Comparison of ENCODE assay signal across 22 cellular contexts in genomic region chr13:80684525-80685017, GRCh38.
A peak's percentile ranks its signal among the peaks of the same experiment; 100 is the strongest.
DNase-seq lines count a peak whose midpoint lies in the region; ATAC-seq and TF ChIP-seq lines count a peak whose summit lies in the region.
"Had no signal": no experiment of that assay in that cellular context is flagged by ENCODE, and none has a peak within 500 bp of the region (broad histone marks: within the 10 kb centered on the region; RNA-seq: fewer than 3 reads in every experiment).

No MANE protein-coding gene starts in this region.

- peak overlapping the region; percentile 23 for H3K4me2 ChIP-seq in neural cell (ENCODE audit: low read length)
- H3K4me2 ChIP-seq: PC-9 had no signal

- H3K27ac Mint-ChIP-seq in WTC11: no peak overlapping the region
- H3K27ac Mint-ChIP-seq in stimulated activated memory B cell treated with anti-CD40 and anti-IgM and Interleukin-4, amounts not matched to agents 10 μg/mL and 1 μg/mL and 100 μg/mL, for 72 hours: no peak overlapping the region
- H3K27ac Mint-ChIP-seq: CD4-positive, alpha-beta T cell had no signal

- H3K27me3 ChIP-seq in neural cell (ENCODE audit: insufficient read depth, low read depth, low read length): no peaks in the 10 kb centered on the region
- H3K27me3 ChIP-seq: BLaER1 treated with 17β-estradiol and CSF1 and Interleukin-3, amounts not matched to agents 10 nM and 100 nM; SJCRH30 had no signal

- H2AFZ ChIP-seq in neural cell (ENCODE audit: low read depth, low read length): no peak overlapping the region
- H2AFZ ChIP-seq: PC-9 had no signal

- H3K36me3 Mint-ChIP-seq in WTC11: peaks cover 11% of the 10 kb centered on the region
- H3K36me3 Mint-ChIP-seq in stimulated activated memory B cell treated with anti-CD40 and anti-IgM and Interleukin-4, amounts not matched to agents 10 μg/mL and 1 μg/mL and 100 μg/mL, for 72 hours: no peaks in the 10 kb centered on the region

- peak; percentile 38 for DNase-seq in Ammon's horn (ENCODE audit: low spot score)
- DNase-seq in WTC11 (ENCODE audit: low spot score): no peak
- DNase-seq in globus pallidus (ENCODE audit: low spot score): peak; percentile 7
- no peak for DNase-seq in central memory CD4-positive, alpha-beta T cell
- DNase-seq: CD4-positive, alpha-beta T cell; DMS53; Kasumi-1; NCI-H1092 treated with DMSO at 0.1 percent for 48 hours; NCI-H146; NCI-H1930; NCI-H2107; NCI-H446 treated with DMSO at 0.1 percent for 48 hours; NCI-H526; PC-9; SJCRH30 had no signal

- H3K79me2 ChIP-seq in neural cell (replicated peaks; ENCODE audit: insufficient read depth, low read length): no peaks in the 10 kb centered on the region

- TF ChIP-seq CTCF in WTC11 (IDR thresholded peaks at IDR 0.05) (no peak), neural cell (IDR thresholded peaks at IDR 0.05; ENCODE audit: poor library complexity, severe bottlenecking) (no peak)

- no peaks in the 10 kb centered on the region for H3K9me2 ChIP-seq in neural cell (ENCODE audit: insufficient read depth, low read length)

- H3K9me3 Mint-ChIP-seq in WTC11: peaks cover 16% of the 10 kb centered on the region
- peaks cover 6% of the 10 kb centered on the region for H3K9me3 Mint-ChIP-seq in stimulated activated memory B cell treated with anti-CD40 and anti-IgM and Interleukin-4, amounts not matched to agents 10 μg/mL and 1 μg/mL and 100 μg/mL, for 72 hours
- H3K9me3 Mint-ChIP-seq: CD4-positive, alpha-beta T cell had no signal

- H3K4me3 ChIP-seq in neural cell (ENCODE audit: low read length): peak overlapping the region; percentile 16
- H3K4me3 ChIP-seq: BLaER1 treated with 17β-estradiol and CSF1 and Interleukin-3, amounts not matched to agents 10 nM and 100 nM; PC-9; SJCRH30 had no signal

- no peak for TF ChIP-seq EP300 in neural cell (conservative IDR thresholded peaks at IDR 0.05; ENCODE audit: poor library complexity, severe bottlenecking)

- no peaks in the 10 kb centered on the region for H4K20me1 ChIP-seq in neural cell (ENCODE audit: insufficient read depth)
- H4K20me1 ChIP-seq: BLaER1 treated with 17β-estradiol and CSF1 and Interleukin-3, amounts not matched to agents 10 nM and 100 nM had no signal

- no peak for TF ChIP-seq RAD21 in neural cell (conservative IDR thresholded peaks at IDR 0.05)

- H3K36me3 ChIP-seq in neural cell (ENCODE audit: insufficient read depth, low read length): no peaks in the 10 kb centered on the region
- H3K36me3 ChIP-seq: BLaER1 treated with 17β-estradiol and CSF1 and Interleukin-3, amounts not matched to agents 10 nM and 100 nM; SJCRH30 had no signal

- no peak overlapping the region for H3K9ac ChIP-seq in neural cell (ENCODE audit: low read length)
- H3K9ac ChIP-seq: BLaER1 treated with 17β-estradiol and CSF1 and Interleukin-3, amounts not matched to agents 10 nM and 100 nM had no signal

- ATAC-seq in WTC11 (peak; percentile 78), GM18502 (IDR thresholded peaks at IDR 0.05; ENCODE audit: poor library complexity, unreplicated experiment) (no peak), GM21423 (IDR thresholded peaks at IDR 0.05; ENCODE audit: unreplicated experiment) (no peak)
- ATAC-seq in stimulated activated memory B cell treated with anti-CD40 and anti-IgM and Interleukin-4, amounts not matched to agents 10 μg/mL and 1 μg/mL and 100 μg/mL, for 72 hours: no peak
- ATAC-seq: Right ventricle myocardium inferior, SK-N-SH treated with all-trans-retinoic acid at 6 μM for 48 hours had no signal

- H3K4me3 Mint-ChIP-seq in WTC11: no peak overlapping the region
- H3K4me3 Mint-ChIP-seq in stimulated activated memory B cell treated with anti-CD40 and anti-IgM and Interleukin-4, amounts not matched to agents 10 μg/mL and 1 μg/mL and 100 μg/mL, for 72 hours: no peak overlapping the region
- H3K4me3 Mint-ChIP-seq: CD4-positive, alpha-beta T cell had no signal

- POLR2A ChIA-PET in WTC11 (lab: Charles Lee): no interaction called here

- no peaks in the 10 kb centered on the region for H3K9me3 ChIP-seq in neural cell (ENCODE audit: low read length)
- H3K9me3 ChIP-seq: SJCRH30 had no signal

- H3K4me1 Mint-ChIP-seq in WTC11: peaks cover 10% of the 10 kb centered on the region
- H3K4me1 Mint-ChIP-seq in stimulated activated memory B cell treated with anti-CD40 and anti-IgM and Interleukin-4, amounts not matched to agents 10 μg/mL and 1 μg/mL and 100 μg/mL, for 72 hours: peaks cover 7% of the 10 kb centered on the region

- CTCF ChIA-PET in WTC11 (lab: Charles Lee): no interaction called here

- H3F3A ChIP-seq in neural cell (ENCODE audit: insufficient read depth, low read length, poor library complexity, severe bottlenecking): no peaks in the 10 kb centered on the region

- peak overlapping the region; percentile 32 for H3K27ac ChIP-seq in neural cell (ENCODE audit: low read length)
- H3K27ac ChIP-seq: BLaER1 treated with 17β-estradiol and CSF1 and Interleukin-3, amounts not matched to agents 10 nM and 100 nM; PC-9; SJCRH30 had no signal

- no peaks in the 10 kb centered on the region; the same call in 1 of the 2 replicates for H3K27me3 Mint-ChIP-seq in WTC11 (ENCODE audit: low read depth)
- no peaks in the 10 kb centered on the region for H3K27me3 Mint-ChIP-seq in stimulated activated memory B cell treated with anti-CD40 and anti-IgM and Interleukin-4, amounts not matched to agents 10 μg/mL and 1 μg/mL and 100 μg/mL, for 72 hours
- H3K27me3 Mint-ChIP-seq: CD4-positive, alpha-beta T cell had no signal

TF ChIP-seq in WTC11, 78 proteins besides CTCF, POLR2A, EP300 and RAD21 (continues in another document):
- no peak for TF ChIP-seq SOX15 (CRISPR knock-in tag; IDR thresholded peaks at IDR 0.05)
- TF ChIP-seq, protein P1, sequence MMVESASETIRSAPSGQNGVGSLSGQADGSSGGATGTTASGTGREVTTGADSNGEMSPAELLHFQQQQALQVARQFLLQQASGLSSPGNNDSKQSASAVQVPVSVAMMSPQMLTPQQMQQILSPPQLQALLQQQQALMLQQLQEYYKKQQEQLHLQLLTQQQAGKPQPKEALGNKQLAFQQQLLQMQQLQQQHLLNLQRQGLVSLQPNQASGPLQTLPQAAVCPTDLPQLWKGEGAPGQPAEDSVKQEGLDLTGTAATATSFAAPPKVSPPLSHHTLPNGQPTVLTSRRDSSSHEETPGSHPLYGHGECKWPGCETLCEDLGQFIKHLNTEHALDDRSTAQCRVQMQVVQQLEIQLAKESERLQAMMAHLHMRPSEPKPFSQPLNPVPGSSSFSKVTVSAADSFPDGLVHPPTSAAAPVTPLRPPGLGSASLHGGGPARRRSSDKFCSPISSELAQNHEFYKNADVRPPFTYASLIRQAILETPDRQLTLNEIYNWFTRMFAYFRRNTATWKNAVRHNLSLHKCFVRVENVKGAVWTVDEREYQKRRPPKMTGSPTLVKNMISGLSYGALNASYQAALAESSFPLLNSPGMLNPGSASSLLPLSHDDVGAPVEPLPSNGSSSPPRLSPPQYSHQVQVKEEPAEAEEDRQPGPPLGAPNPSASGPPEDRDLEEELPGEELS (CRISPR knock-in tag; IDR thresholded peaks at IDR 0.05): no peak
- no peak for TF ChIP-seq CREM (CRISPR knock-in tag; IDR thresholded peaks at IDR 0.05)

TF ChIP-seq in neural cell, 6 proteins besides CTCF, POLR2A, EP300 and RAD21:
- TF ChIP-seq, protein P2, sequence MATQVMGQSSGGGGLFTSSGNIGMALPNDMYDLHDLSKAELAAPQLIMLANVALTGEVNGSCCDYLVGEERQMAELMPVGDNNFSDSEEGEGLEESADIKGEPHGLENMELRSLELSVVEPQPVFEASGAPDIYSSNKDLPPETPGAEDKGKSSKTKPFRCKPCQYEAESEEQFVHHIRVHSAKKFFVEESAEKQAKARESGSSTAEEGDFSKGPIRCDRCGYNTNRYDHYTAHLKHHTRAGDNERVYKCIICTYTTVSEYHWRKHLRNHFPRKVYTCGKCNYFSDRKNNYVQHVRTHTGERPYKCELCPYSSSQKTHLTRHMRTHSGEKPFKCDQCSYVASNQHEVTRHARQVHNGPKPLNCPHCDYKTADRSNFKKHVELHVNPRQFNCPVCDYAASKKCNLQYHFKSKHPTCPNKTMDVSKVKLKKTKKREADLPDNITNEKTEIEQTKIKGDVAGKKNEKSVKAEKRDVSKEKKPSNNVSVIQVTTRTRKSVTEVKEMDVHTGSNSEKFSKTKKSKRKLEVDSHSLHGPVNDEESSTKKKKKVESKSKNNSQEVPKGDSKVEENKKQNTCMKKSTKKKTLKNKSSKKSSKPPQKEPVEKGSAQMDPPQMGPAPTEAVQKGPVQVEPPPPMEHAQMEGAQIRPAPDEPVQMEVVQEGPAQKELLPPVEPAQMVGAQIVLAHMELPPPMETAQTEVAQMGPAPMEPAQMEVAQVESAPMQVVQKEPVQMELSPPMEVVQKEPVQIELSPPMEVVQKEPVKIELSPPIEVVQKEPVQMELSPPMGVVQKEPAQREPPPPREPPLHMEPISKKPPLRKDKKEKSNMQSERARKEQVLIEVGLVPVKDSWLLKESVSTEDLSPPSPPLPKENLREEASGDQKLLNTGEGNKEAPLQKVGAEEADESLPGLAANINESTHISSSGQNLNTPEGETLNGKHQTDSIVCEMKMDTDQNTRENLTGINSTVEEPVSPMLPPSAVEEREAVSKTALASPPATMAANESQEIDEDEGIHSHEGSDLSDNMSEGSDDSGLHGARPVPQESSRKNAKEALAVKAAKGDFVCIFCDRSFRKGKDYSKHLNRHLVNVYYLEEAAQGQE (IDR thresholded peaks at IDR 0.05; ENCODE audit: borderline replicate concordance): no peak
- TF ChIP-seq SMC3 (conservative IDR thresholded peaks at IDR 0.05; ENCODE audit: poor library complexity) (no peak), POLR2AphosphoS5 (IDR thresholded peaks at IDR 0.05) (no peak), EZH2 (IDR thresholded peaks at IDR 0.05; ENCODE audit: borderline replicate concordance, insufficient read depth, low read length, poor library complexity, severe bottlenecking) (no peak), TAF1 (IDR thresholded peaks at IDR 0.05; ENCODE audit: low read depth) (no peak), MXI1 (conservative IDR thresholded peaks at IDR 0.05; ENCODE audit: poor library complexity, severe bottlenecking) (no peak)
TF ChIP-seq in neural cell: peak in this region for 0.

Comparison
In these comparisons a context has a peak if more than half of its experiments do, and no peak if none do; other contexts are left out.
1. DNase-seq: peak in Ammon's horn (single experiment) and globus pallidus (single experiment); none in WTC11 (single experiment) and central memory CD4-positive, alpha-beta T cell (single experiment).